ENCODE assay signal across 7 cellular contexts in the genomic region with DNA sequence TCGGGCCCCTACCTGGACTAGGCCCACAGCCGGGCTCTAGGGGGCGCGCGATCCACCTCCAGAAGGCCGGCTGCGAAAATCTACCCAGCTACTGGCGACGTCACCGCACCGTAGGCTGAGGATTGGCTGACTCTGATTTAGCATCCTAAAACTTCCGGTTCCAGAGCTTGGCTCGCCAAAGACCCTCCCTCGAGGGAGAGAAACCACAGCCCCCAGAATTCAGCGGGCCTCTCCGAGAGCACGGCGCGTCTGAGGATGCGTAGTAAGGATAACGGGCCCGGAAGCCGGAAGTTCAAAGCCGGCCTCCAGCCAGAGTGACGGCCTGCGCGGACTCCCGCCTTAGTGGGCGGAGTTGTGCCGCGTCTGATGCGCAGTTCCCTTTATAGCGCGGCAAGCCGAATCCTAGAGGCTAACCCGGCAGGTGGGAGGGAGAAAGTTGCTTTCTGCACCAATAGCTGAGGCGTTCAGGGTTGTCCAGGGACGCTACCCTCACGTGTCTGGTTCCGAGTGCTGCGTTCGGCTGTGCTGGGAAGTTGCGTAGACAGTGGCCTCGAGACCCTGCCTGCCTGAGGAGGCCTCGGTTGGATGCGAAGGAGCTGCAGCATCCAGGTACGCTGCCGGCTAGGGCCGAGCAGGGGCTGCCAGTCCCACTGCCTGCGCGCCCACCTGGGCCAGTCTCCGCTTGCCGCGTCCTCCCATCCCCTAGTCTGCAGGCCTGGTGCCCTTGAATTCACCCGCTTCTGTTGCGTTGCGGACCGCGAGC.
DNase-seq lines count a peak whose midpoint lies in the region; ATAC-seq and TF ChIP-seq lines count a peak whose summit lies in the region.

A gene (plus strand): TSS at position 544 of the 763 bp plus-strand sequence. CDS start 7,808 bp downstream, outside the sequence.

- TF ChIP-seq CTCF in astrocyte of the spinal cord (IDR thresholded peaks at IDR 0.05; ENCODE audit: low read depth, low read length) (peak; percentile 98), retinal pigment epithelial cell (conservative IDR thresholded peaks at IDR 0.05; ENCODE audit: low read depth, low read length) (peak; percentile 94)

- H3K4me3 ChIP-seq in astrocyte of the spinal cord (ENCODE audit: low read depth, low read length) = peak within 1 kb of the TSS; percentile 95
- peak within 1 kb of the TSS; percentile 93 for H3K4me3 ChIP-seq in retinal pigment epithelial cell (ENCODE audit: low read length)

- DNase-seq in NCI-H2029 treated with DMSO at 0.1 percent for 48 hours (lab: John Stamatoyannopoulos, UW) (peak; percentile 96), T1000 (lab: John Stamatoyannopoulos, UW) (peak; percentile 99), astrocyte of the spinal cord (ENCODE audit: low read depth, low spot score) (peak; percentile 100), hippocampal formation (lab: John Stamatoyannopoulos, UW) (peak; percentile 99 to 100), retinal pigment epithelial cell (ENCODE audit: low read depth) (peak; percentile 98)

- in situ Hi-C loops in astrocyte of the spinal cord (cut with HindIII; ENCODE audit: low sequenced_read_pairs) = no loop called here

- ATAC-seq in GM18505 (IDR thresholded peaks at IDR 0.05; ENCODE audit: unreplicated experiment) = peak; percentile 85
- ATAC-seq in HG02981 (IDR thresholded peaks at IDR 0.05; ENCODE audit: unreplicated experiment) = peak; percentile 77

- TF ChIP-seq POLR2A in GM18505 (IDR thresholded peaks at IDR 0.05; ENCODE audit: borderline replicate concordance, extremely low read depth, insufficient read depth, insufficient read length) = peak; percentile 97

Comparison
In these comparisons a context has a peak if more than half of its experiments do, and no peak if none do; other contexts are left out.
1. Peak in every context shown above with its lines: DNase-seq, ATAC-seq and H3K4me3 ChIP-seq.